Comparison of ENCODE assay signal across 8 cellular contexts in the genomic region with DNA sequence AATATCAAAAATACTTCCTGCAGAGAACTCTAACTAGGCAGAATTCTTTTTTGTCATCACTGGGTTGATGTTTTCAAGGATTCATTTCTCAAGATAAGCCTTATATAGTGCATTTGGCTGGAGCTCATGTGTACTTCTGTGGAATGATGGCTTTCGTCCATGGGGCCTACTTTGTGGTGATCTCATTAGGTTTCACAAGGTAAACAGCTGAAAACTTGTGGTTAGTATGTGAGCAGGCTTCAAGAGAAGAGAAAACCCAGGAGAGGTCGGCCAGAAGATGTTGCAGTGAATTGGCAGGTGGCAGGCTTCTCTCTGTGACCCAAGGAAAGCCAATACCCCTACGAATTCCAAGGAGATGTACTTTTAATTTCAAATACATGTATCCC.
DNase-seq lines count a peak whose midpoint lies in the region; ATAC-seq and TF ChIP-seq lines count a peak whose summit lies in the region.

No MANE protein-coding gene starts in this region.

- no peak overlapping the region for H3K4me3 ChIP-seq in choroid plexus epithelial cell (ENCODE audit: low read depth, low read length)

- ATAC-seq in GM18867 (IDR thresholded peaks at IDR 0.05; ENCODE audit: unreplicated experiment) (peak; percentile 92), HG03196 (IDR thresholded peaks at IDR 0.05; ENCODE audit: unreplicated experiment) (peak; percentile 49)

- peak; percentile 100 for DNase-seq in choroid plexus epithelial cell (ENCODE audit: low read depth)
- peak; percentile 94 for DNase-seq in renal cortical epithelial cell (ENCODE audit: low read depth)
- no peak for DNase-seq in NCI-H187 (lab: John Stamatoyannopoulos, UW)
- DNase-seq in NCI-H1105 (lab: John Stamatoyannopoulos, UW) = no peak
- DNase-seq in erythroblast (lab: John Stamatoyannopoulos, UW) = no peak
- DNase-seq in midbrain (lab: John Stamatoyannopoulos, UW) = no peak

- TF ChIP-seq CTCF in choroid plexus epithelial cell (conservative IDR thresholded peaks at IDR 0.05; ENCODE audit: low read depth, low read length) = no peak

- no peak for TF ChIP-seq POLR2A in erythroblast (IDR thresholded peaks at IDR 0.05; ENCODE audit: low read length)

Comparison
In these comparisons a context has a peak if more than half of its experiments do, and no peak if none do; other contexts are left out.
1. DNase-seq: peak in choroid plexus epithelial cell (single experiment) and renal cortical epithelial cell (single experiment); none in NCI-H187 (0 of 2), NCI-H1105 (single experiment), erythroblast (0 of 2) and midbrain (single experiment).